16 cellular contexts compared by ENCODE assay signal in the genomic region with DNA sequence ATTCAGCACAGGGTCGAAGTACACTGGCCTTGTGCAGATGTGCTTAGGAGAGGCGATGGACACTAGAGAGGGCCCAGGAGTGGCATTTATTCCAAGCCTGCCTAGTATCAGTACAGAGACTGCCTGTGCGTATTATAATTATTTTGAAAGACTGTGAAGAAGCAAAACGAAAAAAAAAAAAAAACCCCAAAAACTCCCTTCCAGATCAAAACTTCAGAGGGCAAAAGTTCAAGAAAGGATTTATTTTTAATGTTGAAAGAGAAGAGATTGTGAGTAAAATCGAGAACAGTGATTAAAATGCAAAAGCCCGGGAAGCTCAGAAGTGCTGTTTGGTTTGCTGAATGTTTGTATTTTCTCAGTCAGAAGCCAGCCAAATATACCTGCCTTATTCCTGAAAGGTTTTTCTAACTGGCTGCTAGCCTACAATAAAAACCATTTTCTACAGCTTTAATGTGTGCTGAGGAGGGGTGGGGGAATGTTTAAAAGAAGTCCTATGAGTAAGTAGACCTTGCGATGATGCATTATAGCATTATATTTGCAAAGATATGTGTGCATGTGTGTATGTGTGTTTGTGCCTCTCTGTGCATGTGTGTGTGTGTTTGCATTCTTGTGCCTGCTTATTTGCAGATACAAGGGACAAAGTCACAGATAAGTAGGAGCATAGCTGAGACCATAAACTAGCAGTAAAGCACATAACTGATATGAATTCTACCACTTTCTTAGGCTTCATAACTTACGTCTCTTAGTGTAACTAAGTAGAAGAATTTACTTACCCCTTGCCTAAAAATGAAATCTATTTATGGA. TPM values are rescaled to one million over a fixed set of nuclear protein-coding genes. Genes with fewer than 3 reads are reported as not detected.
DNase-seq lines count a peak whose midpoint lies in the region; ATAC-seq and TF ChIP-seq lines count a peak whose summit lies in the region.
"Had no signal": no experiment of that assay in that cellular context is flagged by ENCODE, and none has a peak within 500 bp of the region (broad histone marks: within the 10 kb centered on the region; RNA-seq: fewer than 3 reads in every experiment).

No MANE protein-coding gene starts in this region.

- H3K4me3 ChIP-seq in GM06990 (replicated peaks; ENCODE audit: low read depth, low read length) (no peak overlapping the region; the same call in 1 of the 2 replicates), uterus (no peak overlapping the region)
- H3K4me3 ChIP-seq: BLaER1 treated with 17β-estradiol and CSF1 and Interleukin-3, amounts not matched to agents 10 nM and 100 nM; skin epidermis had no signal

- DNase-seq in GM06990 (ENCODE audit: extremely low read depth, insufficient read length): peak; percentile 56
- no peak for DNase-seq in kidney glomerular epithelial cell (lab: John Stamatoyannopoulos, UW)
- no peak for DNase-seq in uterus
- no peak for DNase-seq in retina
- DNase-seq in GM13977 (ENCODE audit: low spot score): no peak
- DNase-seq: aorta, NCI-H2029, OCI-M1 had no signal

- no peak for TF ChIP-seq CTCF in GM06990 (IDR thresholded peaks at IDR 0.05; ENCODE audit: insufficient read depth, low read length, poor library complexity, severe bottlenecking)
- TF ChIP-seq CTCF in VCaP (conservative IDR thresholded peaks at IDR 0.05): no peak
- no peak for TF ChIP-seq CTCF in uterus (IDR thresholded peaks at IDR 0.05)
- TF ChIP-seq CTCF in GM13977 (IDR thresholded peaks at IDR 0.05; ENCODE audit: extremely low read depth, insufficient read depth, missing control alignments): no peak

- H3K9me3 ChIP-seq in uterus: peaks cover 0 to 3% of the 10 kb centered on the region in 2 donors

- H3K36me3 ChIP-seq in GM06990 (ENCODE audit: control insufficient read depth, insufficient read depth, low read length): no peaks in the 10 kb centered on the region
- H3K36me3 ChIP-seq in uterus: no peaks in the 10 kb centered on the region
- H3K36me3 ChIP-seq: BLaER1 treated with 17β-estradiol and CSF1 and Interleukin-3, amounts not matched to agents 10 nM and 100 nM had no signal

- in situ Hi-C loops in GM13977 (cut with MboI; ENCODE audit: low pct_unique_long_range_greater_than_20kb, low sequenced_read_pairs, unreplicated experiment): no loop called here

- intact Hi-C loops in uterus (cut with DNase I; ENCODE audit: low total_unique reads): no loop called here

- H3K27me3 ChIP-seq in GM06990 (replicated peaks; ENCODE audit: control insufficient read depth, insufficient read depth, low read length) (no peaks in the 10 kb centered on the region), uterus (no peaks in the 10 kb centered on the region)
- H3K27me3 ChIP-seq: BLaER1 treated with 17β-estradiol and CSF1 and Interleukin-3, amounts not matched to agents 10 nM and 100 nM had no signal

- no peak for TF ChIP-seq POLR2A in uterus (IDR thresholded peaks at IDR 0.05)

- no peaks in the 10 kb centered on the region for H3K4me1 ChIP-seq in uterus

- H3K27ac ChIP-seq in VCaP: peak overlapping the region; percentile 52
- H3K27ac ChIP-seq in uterus: no peak overlapping the region
- H3K27ac ChIP-seq: BLaER1 treated with 17β-estradiol and CSF1 and Interleukin-3, amounts not matched to agents 10 nM and 100 nM; skin epidermis had no signal

- ATAC-seq in GM18870 (IDR thresholded peaks at IDR 0.05; ENCODE audit: unreplicated experiment): peak; percentile 49
- peak; percentile 54 for ATAC-seq in HG02852 (IDR thresholded peaks at IDR 0.05; ENCODE audit: unreplicated experiment)

RNA-seq across cellular contexts. Expression of a gene that starts 19.3 kb away (rescaled TPM):
- total RNA-seq in uterus: 10 to 100 TPM; 13.8 to 44.5 (median 21.0) TPM

RNA-seq across cellular contexts. Expression of a gene that starts 25.1 kb away (rescaled TPM):
- total RNA-seq in uterus: under 1 TPM in 1 of 4 donors, not detected in 3; 0.14 TPM
- total RNA-seq: aorta; kidney epithelial cell; neural crest cell; T-helper 1 cell treated with Interleukin-12 subunit alpha and Interleukin-12 subunit beta and Interleukin-4 antibody, amounts not matched to agents 30 ng/mL and 1 ng/mL, for 36 hours had no signal
